Comparison of ENCODE assay signal across 1 cellular context in the genomic region with DNA sequence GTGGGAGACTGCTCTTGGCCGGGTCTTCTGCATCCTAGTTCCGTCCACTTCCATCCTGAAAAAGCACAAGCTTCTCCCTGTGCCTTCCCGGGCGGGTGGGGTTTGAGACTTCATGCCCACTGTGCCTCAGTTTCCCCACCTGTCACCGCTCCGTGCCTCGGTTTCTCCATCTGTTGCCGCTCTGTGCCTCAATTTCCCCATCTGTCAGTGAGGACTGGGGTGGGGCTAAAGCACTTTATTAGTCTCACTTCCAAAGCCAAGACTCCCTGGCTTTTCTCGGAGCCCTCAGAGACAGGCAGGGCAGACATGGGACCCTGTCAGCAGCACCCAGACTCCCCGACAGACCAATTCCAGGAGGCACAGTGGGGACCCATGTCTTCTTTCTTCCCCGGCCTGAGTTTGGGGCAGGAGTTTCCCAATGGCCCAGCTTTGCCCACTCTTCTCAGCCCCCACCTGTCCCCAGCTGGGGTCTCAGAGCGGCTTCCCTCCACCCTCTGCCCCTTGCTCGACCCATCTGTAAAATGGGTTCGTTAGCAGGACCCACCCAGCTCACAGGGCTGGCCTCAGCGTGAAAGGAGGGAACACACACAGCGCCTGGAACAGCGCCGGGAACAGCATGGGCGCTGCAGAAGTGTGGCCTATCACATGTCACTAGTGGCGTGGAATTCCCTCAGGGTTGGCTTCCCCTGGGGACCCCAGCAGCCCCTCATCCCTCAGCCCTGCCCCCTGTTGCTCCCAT.
TF ChIP-seq lines count a peak whose summit lies in the region.

No MANE protein-coding gene starts in this region.

TF ChIP-seq in HepG2, 621 proteins besides CTCF, POLR2A, EP300 and RAD21:
- TF ChIP-seq POLR2AphosphoS2 (IDR thresholded peaks at IDR 0.05; ENCODE audit: low read depth, low read length) (peak; percentile 35; the same call in 1 of the 2 replicates), HOXD1 (CRISPR knock-in tag; IDR thresholded peaks at IDR 0.05) (no peak), PRMT3 (CRISPR knock-in tag; IDR thresholded peaks at IDR 0.05; ENCODE audit: borderline replicate concordance, low read depth) (no peak), ZMYM3 (CRISPR knock-in tag; IDR thresholded peaks at IDR 0.05) (0 out of 2 replicates have a peak, but pooled peaks have one; percentile 71), RARA (CRISPR knock-in tag; IDR thresholded peaks at IDR 0.05) (no peak), ZNF768 (CRISPR knock-in tag; IDR thresholded peaks at IDR 0.05) (peak; percentile 47; the same call in 1 of the 2 replicates), ZNF781 (CRISPR knock-in tag; IDR thresholded peaks at IDR 0.05; ENCODE audit: borderline replicate concordance, not compliant biosample characterization) (no peak), ZNF629 (CRISPR knock-in tag; conservative IDR thresholded peaks at IDR 0.05) (peak; percentile 64; the same call in 1 of the 2 replicates)
- TF ChIP-seq, protein P1, sequence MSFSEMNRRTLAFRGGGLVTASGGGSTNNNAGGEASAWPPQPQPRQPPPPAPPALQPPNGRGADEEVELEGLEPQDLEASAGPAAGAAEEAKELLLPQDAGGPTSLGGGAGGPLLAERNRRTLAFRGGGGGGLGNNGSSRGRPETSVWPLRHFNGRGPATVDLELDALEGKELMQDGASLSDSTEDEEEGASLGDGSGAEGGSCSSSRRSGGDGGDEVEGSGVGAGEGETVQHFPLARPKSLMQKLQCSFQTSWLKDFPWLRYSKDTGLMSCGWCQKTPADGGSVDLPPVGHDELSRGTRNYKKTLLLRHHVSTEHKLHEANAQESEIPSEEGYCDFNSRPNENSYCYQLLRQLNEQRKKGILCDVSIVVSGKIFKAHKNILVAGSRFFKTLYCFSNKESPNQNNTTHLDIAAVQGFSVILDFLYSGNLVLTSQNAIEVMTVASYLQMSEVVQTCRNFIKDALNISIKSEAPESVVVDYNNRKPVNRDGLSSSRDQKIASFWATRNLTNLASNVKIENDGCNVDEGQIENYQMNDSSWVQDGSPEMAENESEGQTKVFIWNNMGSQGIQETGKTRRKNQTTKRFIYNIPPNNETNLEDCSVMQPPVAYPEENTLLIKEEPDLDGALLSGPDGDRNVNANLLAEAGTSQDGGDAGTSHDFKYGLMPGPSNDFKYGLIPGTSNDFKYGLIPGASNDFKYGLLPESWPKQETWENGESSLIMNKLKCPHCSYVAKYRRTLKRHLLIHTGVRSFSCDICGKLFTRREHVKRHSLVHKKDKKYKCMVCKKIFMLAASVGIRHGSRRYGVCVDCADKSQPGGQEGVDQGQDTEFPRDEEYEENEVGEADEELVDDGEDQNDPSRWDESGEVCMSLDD (CRISPR knock-in tag; IDR thresholded peaks at IDR 0.05; ENCODE audit: borderline replicate concordance): no peak
